ENCODE assay signal across 1 cellular context in the genomic region with DNA sequence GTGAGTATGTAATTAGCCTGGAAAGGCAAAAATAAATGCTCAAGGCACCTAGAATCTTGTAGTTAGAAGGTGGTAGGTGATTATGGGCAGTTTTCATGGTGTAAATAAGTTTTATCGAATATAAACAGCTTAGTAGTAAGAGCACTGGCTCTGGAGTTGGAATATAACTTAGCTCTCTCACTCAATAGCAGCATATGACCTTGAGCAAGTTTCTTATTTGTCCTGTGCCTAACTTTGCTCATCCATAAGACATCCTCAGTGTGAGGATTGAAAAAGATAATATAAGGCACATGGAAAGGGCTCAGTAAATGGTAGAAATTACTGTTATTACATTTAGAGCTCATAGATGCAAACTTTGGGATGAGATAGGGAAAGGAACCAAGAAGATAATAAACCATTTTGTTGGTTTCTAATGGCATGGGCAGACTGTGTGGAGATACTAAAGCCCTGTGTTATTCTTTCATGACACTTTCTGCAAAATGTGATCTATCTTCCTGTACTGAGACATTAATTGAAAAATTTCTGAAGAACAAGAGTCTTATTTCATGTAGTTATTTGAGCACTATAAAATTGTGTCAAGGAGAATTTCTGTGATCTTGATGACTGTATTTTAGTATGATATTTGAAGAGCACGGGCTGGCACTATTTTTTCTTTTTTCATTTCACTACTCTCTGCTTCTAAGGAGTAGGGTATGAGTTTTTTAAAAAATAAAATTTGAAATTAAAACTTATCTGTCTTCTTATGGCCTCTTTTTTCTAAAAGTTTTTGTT.
TF ChIP-seq lines count a peak whose summit lies in the region.

No MANE protein-coding gene starts in this region.

TF ChIP-seq in GM23338, 12 proteins besides CTCF, POLR2A, EP300 and RAD21 (continued from another document):
- TF ChIP-seq, protein P1, sequence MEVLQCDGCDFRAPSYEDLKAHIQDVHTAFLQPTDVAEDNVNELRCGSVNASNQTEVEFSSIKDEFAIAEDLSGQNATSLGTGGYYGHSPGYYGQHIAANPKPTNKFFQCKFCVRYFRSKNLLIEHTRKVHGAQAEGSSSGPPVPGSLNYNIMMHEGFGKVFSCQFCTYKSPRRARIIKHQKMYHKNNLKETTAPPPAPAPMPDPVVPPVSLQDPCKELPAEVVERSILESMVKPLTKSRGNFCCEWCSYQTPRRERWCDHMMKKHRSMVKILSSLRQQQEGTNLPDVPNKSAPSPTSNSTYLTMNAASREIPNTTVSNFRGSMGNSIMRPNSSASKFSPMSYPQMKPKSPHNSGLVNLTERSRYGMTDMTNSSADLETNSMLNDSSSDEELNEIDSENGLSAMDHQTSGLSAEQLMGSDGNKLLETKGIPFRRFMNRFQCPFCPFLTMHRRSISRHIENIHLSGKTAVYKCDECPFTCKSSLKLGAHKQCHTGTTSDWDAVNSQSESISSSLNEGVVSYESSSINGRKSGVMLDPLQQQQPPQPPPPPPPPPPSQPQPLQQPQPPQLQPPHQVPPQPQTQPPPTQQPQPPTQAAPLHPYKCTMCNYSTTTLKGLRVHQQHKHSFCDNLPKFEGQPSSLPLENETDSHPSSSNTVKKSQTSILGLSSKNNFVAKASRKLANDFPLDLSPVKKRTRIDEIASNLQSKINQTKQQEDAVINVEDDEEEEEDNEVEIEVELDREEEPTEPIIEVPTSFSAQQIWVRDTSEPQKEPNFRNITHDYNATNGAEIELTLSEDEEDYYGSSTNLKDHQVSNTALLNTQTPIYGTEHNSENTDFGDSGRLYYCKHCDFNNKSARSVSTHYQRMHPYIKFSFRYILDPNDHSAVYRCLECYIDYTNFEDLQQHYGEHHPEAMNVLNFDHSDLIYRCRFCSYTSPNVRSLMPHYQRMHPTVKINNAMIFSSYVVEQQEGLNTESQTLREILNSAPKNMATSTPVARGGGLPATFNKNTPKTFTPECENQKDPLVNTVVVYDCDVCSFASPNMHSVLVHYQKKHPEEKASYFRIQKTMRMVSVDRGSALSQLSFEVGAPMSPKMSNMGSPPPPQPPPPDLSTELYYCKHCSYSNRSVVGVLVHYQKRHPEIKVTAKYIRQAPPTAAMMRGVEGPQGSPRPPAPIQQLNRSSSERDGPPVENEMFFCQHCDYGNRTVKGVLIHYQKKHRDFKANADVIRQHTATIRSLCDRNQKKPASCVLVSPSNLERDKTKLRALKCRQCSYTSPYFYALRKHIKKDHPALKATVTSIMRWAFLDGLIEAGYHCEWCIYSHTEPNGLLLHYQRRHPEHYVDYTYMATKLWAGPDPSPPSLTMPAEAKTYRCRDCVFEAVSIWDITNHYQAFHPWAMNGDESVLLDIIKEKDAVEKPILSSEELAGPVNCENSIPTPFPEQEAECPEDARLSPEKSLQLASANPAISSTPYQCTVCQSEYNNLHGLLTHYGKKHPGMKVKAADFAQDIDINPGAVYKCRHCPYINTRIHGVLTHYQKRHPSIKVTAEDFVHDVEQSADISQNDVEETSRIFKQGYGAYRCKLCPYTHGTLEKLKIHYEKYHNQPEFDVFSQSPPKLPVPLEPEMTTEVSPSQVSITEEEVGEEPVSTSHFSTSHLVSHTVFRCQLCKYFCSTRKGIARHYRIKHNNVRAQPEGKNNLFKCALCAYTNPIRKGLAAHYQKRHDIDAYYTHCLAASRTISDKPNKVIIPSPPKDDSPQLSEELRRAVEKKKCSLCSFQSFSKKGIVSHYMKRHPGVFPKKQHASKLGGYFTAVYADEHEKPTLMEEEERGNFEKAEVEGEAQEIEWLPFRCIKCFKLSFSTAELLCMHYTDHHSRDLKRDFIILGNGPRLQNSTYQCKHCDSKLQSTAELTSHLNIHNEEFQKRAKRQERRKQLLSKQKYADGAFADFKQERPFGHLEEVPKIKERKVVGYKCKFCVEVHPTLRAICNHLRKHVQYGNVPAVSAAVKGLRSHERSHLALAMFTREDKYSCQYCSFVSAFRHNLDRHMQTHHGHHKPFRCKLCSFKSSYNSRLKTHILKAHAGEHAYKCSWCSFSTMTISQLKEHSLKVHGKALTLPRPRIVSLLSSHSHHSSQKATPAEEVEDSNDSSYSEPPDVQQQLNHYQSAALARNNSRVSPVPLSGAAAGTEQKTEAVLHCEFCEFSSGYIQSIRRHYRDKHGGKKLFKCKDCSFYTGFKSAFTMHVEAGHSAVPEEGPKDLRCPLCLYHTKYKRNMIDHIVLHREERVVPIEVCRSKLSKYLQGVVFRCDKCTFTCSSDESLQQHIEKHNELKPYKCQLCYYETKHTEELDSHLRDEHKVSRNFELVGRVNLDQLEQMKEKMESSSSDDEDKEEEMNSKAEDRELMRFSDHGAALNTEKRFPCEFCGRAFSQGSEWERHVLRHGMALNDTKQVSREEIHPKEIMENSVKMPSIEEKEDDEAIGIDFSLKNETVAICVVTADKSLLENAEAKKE (CRISPR knock-in tag; IDR thresholded peaks at IDR 0.05), result no peak
- TF ChIP-seq NANOG (IDR thresholded peaks at IDR 0.05; ENCODE audit: borderline replicate concordance), result no peak
- no peak for TF ChIP-seq JUNB (IDR thresholded peaks at IDR 0.05; ENCODE audit: unreplicated experiment)
- TF ChIP-seq CREB1 (CRISPR knock-in tag; IDR thresholded peaks at IDR 0.05; ENCODE audit: low read depth), result no peak
